Comparison of ENCODE assay signal across 8 cellular contexts in genomic region chr2:199911052-199911876, GRCh38. TPM values are rescaled to one million over a fixed set of nuclear protein-coding genes. Genes with fewer than 3 reads are reported as not detected.
DNase-seq lines count a peak whose midpoint lies in the region; ATAC-seq and TF ChIP-seq lines count a peak whose summit lies in the region.

A gene with protein sequence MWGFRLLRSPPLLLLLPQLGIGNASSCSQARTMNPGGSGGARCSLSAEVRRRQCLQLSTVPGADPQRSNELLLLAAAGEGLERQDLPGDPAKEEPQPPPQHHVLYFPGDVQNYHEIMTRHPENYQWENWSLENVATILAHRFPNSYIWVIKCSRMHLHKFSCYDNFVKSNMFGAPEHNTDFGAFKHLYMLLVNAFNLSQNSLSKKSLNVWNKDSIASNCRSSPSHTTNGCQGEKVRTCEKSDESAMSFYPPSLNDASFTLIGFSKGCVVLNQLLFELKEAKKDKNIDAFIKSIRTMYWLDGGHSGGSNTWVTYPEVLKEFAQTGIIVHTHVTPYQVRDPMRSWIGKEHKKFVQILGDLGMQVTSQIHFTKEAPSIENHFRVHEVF (plus strand): TSS chr2:199911293. CDS start chr2:199911439, 146 bp downstream.

- H3K36me3 Mint-ChIP-seq in activated CD4-positive, alpha-beta T cell treated with anti-CD3 and anti-CD28 coated beads, Interleukin-2, amount 10 ng/mL, durations not matched to agents 7 days and 5 days (ENCODE audit: low read depth): peaks cover 26% of the 10 kb centered on the region

- peak within 1 kb of the TSS; percentile 79 for H3K4me3 ChIP-seq in BJ (ENCODE audit: low read depth, low read length)

- H3K9me3 Mint-ChIP-seq in activated CD4-positive, alpha-beta T cell treated with anti-CD3 and anti-CD28 coated beads, Interleukin-2, amount 10 ng/mL, durations not matched to agents 7 days and 5 days: peaks cover 4% of the 10 kb centered on the region

- ATAC-seq in GM19324 (IDR thresholded peaks at IDR 0.05; ENCODE audit: low FRiP score, unreplicated experiment) (peak; percentile 97), HG03469 (IDR thresholded peaks at IDR 0.05; ENCODE audit: unreplicated experiment) (peak; percentile 70)

- peak within 1 kb of the TSS; percentile 92 for H3K4me3 Mint-ChIP-seq in activated CD4-positive, alpha-beta T cell treated with anti-CD3 and anti-CD28 coated beads, Interleukin-2, amount 10 ng/mL, durations not matched to agents 7 days and 5 days

- no peaks in the 10 kb centered on the region for H3K27me3 ChIP-seq in BJ (ENCODE audit: control insufficient read depth, insufficient read depth, low read length)

- TF ChIP-seq CTCF in BJ (IDR thresholded peaks at IDR 0.05; ENCODE audit: insufficient read depth, low read depth, low read length): peak; percentile 11; the same call in 1 of the 2 replicates

- POLR2A ChIA-PET in BJ (lab: Charles Lee): no interaction called here
- POLR2A ChIA-PET in activated CD4-positive, alpha-beta T cell treated with anti-CD3 and anti-CD28 coated beads, Interleukin-2, amount 10 ng/mL, durations not matched to agents 7 days and 5 days (lab: Charles Lee): interaction anchor here (0.5 kb wide), 1 partner anchor 468 kb away, joined by 3 read pairs; no protein-coding TSS in a partner anchor

- peak within 1 kb of the TSS; percentile 92 for H3K27ac Mint-ChIP-seq in activated CD4-positive, alpha-beta T cell treated with anti-CD3 and anti-CD28 coated beads, Interleukin-2, amount 10 ng/mL, durations not matched to agents 7 days and 5 days

- peaks cover 27% of the 10 kb centered on the region for H3K4me1 Mint-ChIP-seq in activated CD4-positive, alpha-beta T cell treated with anti-CD3 and anti-CD28 coated beads, Interleukin-2, amount 10 ng/mL, durations not matched to agents 7 days and 5 days

- no peaks in the 10 kb centered on the region for H3K27me3 Mint-ChIP-seq in activated CD4-positive, alpha-beta T cell treated with anti-CD3 and anti-CD28 coated beads, Interleukin-2, amount 10 ng/mL, durations not matched to agents 7 days and 5 days

- peak; percentile 85 for DNase-seq in BJ (ENCODE audit: low read depth)
- DNase-seq in NCI-H526 treated with DMSO at 0.1 percent for 48 hours (lab: John Stamatoyannopoulos, UW): peak; percentile 99
- DNase-seq in activated CD4-positive, alpha-beta T cell treated with anti-CD3 and anti-CD28 coated beads, Interleukin-2, amount 10 ng/mL, durations not matched to agents 7 days and 5 days: peak; percentile 93
- DNase-seq in dedifferentiated amniotic fluid mesenchymal stem cell (ENCODE audit: extremely low spot score): peak; percentile 96
- DNase-seq in left kidney (ENCODE audit: low read depth, low spot score): peak; percentile 99
- peak; percentile 94 to 96 for DNase-seq in stimulated activated CD4-positive, alpha-beta T cell treated with anti-CD3 and anti-CD28 coated beads, Interleukin-2, amount 100 ng/mL, for 24 hours

- CTCF ChIA-PET in BJ (lab: Yijun Ruan, JAX): interaction anchor here (0.7 kb wide), 1 partner anchor 171 kb away, joined by 3 read pairs; no protein-coding TSS in a partner anchor
- CTCF ChIA-PET in activated CD4-positive, alpha-beta T cell treated with anti-CD3 and anti-CD28 coated beads, Interleukin-2, amount 10 ng/mL, durations not matched to agents 7 days and 5 days (lab: Charles Lee): interaction anchor here (1.2 to 1.4 kb wide), 2 partner anchors 9 to 15 kb away, joined by 3 read pairs; no protein-coding TSS in a partner anchor

- no peaks in the 10 kb centered on the region for H3K36me3 ChIP-seq in BJ (ENCODE audit: control insufficient read depth, insufficient read depth, low read length)

RNA-seq across cellular contexts. Expression of the gene that starts here (rescaled TPM):
- polyA plus RNA-seq in BJ (2011; rRNA removed): 2.0 and 4.0 TPM in 2 replicates
- 1.2 and 1.9 TPM in 2 replicates for polyA minus RNA-seq in BJ (2011; rRNA and poly(A)+ RNA removed)
- total RNA-seq in activated CD4-positive, alpha-beta T cell treated with anti-CD3 and anti-CD28 coated beads, Interleukin-2, amount 10 ng/mL, durations not matched to agents 7 days and 5 days: 10 to 100 TPM; 18.0 to 18.4 TPM

Comparison
In these comparisons a context has a peak if more than half of its experiments do, and no peak if none do; other contexts are left out.
1. Peak in every context shown above with its lines: DNase-seq, ATAC-seq and H3K4me3 ChIP-seq.